Comparison of ENCODE assay signal across 8 cellular contexts in genomic region chr6:154249499-154250298, GRCh38.
A peak's percentile ranks its signal among the peaks of the same experiment; 100 is the strongest.
DNase-seq lines count a peak whose midpoint lies in the region; ATAC-seq lines count a peak whose summit lies in the region.

No MANE protein-coding gene starts in this region.

- peaks cover 37% of the 10 kb centered on the region for H3K4me1 Mint-ChIP-seq in activated T-helper 17 cell treated with anti-CD3 and anti-CD28 coated beads, Interleukin-2, amount 50 U/mL, for 72 hours

- intact Hi-C loops in Right ventricle myocardium superior (cut with DNase I): no loop called here

- H3K27me3 Mint-ChIP-seq in activated T-helper 17 cell treated with anti-CD3 and anti-CD28 coated beads, Interleukin-2, amount 50 U/mL, for 72 hours: no peaks in the 10 kb centered on the region

- peak; percentile 78 for ATAC-seq in HG03108 (IDR thresholded peaks at IDR 0.05; ENCODE audit: unreplicated experiment)
- peak; percentile 67 for ATAC-seq in activated T-helper 17 cell treated with anti-CD3 and anti-CD28 coated beads, Interleukin-2, amount 50 U/mL, for 72 hours (replicated peaks)
- ATAC-seq in Right ventricle myocardium superior (ENCODE audit: poor library complexity): no peak

- peak; percentile 19 to 80 (median 56) for DNase-seq in stimulated activated naive CD4-positive, alpha-beta T cell (lab: John Stamatoyannopoulos, UW)
- no peak for DNase-seq in stimulated activated naive CD4-positive, alpha-beta T cell treated with Interleukin-2 at 50 U/mL for 16 hours (lab: John Stamatoyannopoulos, UW)
- DNase-seq in NCI-H1436 treated with DMSO at 0.1 percent for 48 hours (lab: John Stamatoyannopoulos, UW): no peak
- no peak for DNase-seq in Right ventricle myocardium superior
- no peak for DNase-seq in NCI-H1694 treated with DMSO at 0.1 percent for 48 hours (lab: John Stamatoyannopoulos, UW)
- DNase-seq in putamen (ENCODE audit: low spot score): no peak

- no peaks in the 10 kb centered on the region for H3K9me3 Mint-ChIP-seq in activated T-helper 17 cell treated with anti-CD3 and anti-CD28 coated beads, Interleukin-2, amount 50 U/mL, for 72 hours

- peaks cover 17% of the 10 kb centered on the region for H3K36me3 Mint-ChIP-seq in activated T-helper 17 cell treated with anti-CD3 and anti-CD28 coated beads, Interleukin-2, amount 50 U/mL, for 72 hours (ENCODE audit: low read depth)

- peak overlapping the region; percentile 84 for H3K27ac Mint-ChIP-seq in activated T-helper 17 cell treated with anti-CD3 and anti-CD28 coated beads, Interleukin-2, amount 50 U/mL, for 72 hours

- H3K4me3 Mint-ChIP-seq in activated T-helper 17 cell treated with anti-CD3 and anti-CD28 coated beads, Interleukin-2, amount 50 U/mL, for 72 hours: peak overlapping the region; percentile 71

Comparison
In these comparisons a context has a peak if more than half of its experiments do, and no peak if none do; other contexts are left out.
1. DNase-seq: peak in stimulated activated naive CD4-positive, alpha-beta T cell (6 of 6); none in stimulated activated naive CD4-positive, alpha-beta T cell treated with Interleukin-2 at 50 U/mL for 16 hours (single experiment), NCI-H1436 treated with DMSO at 0.1 percent for 48 hours (single experiment), Right ventricle myocardium superior (single experiment), NCI-H1694 treated with DMSO at 0.1 percent for 48 hours (single experiment) and putamen (single experiment).